10 cellular contexts compared by ENCODE assay signal in genomic region chr19:3852614-3853254, GRCh38. TPM values are rescaled to one million over a fixed set of nuclear protein-coding genes. Genes with fewer than 3 reads are reported as not detected.
DNase-seq lines count a peak whose midpoint lies in the region; ATAC-seq and TF ChIP-seq lines count a peak whose summit lies in the region.
"Had no signal": no experiment of that assay in that cellular context is flagged by ENCODE, and none has a peak within 500 bp of the region (broad histone marks: within the 10 kb centered on the region; RNA-seq: fewer than 3 reads in every experiment).

No MANE protein-coding gene starts in this region.

- BruUV-seq in MCF 10A (replicated peaks; lab: Mats Ljungman, UMichigan) = no TSS peak

- peak; percentile 26 for ATAC-seq in memory B cell (ENCODE audit: low read depth)
- no peak for ATAC-seq in GM21423 (IDR thresholded peaks at IDR 0.05; ENCODE audit: unreplicated experiment)

- H3K9me3 Mint-ChIP-seq in MCF 10A (ENCODE audit: unreplicated experiment) (no peaks in the 10 kb centered on the region), memory B cell (peaks cover 4% of the 10 kb centered on the region)
- H3K9me3 Mint-ChIP-seq in activated naive CD4-positive, alpha-beta T cell treated with anti-CD3 and anti-CD28 coated beads for 36 hours = peaks cover 15% of the 10 kb centered on the region

- H3K27me3 Mint-ChIP-seq in MCF 10A (ENCODE audit: insufficient read depth, unreplicated experiment) (peaks cover 53% of the 10 kb centered on the region), memory B cell (no peaks in the 10 kb centered on the region)
- H3K27me3 Mint-ChIP-seq in activated naive CD4-positive, alpha-beta T cell treated with anti-CD3 and anti-CD28 coated beads for 36 hours (ENCODE audit: low read depth) = no peaks in the 10 kb centered on the region

- H3K27ac ChIP-seq in breast epithelium = no peak overlapping the region

- no peaks in the 10 kb centered on the region for H3K27me3 ChIP-seq in breast epithelium

- peaks cover 16 to 28% of the 10 kb centered on the region in 2 donors for H3K9me3 ChIP-seq in breast epithelium

- TF ChIP-seq POLR2A in breast epithelium (IDR thresholded peaks at IDR 0.05) = no peak

- POLR2A ChIA-PET in MCF 10A (lab: Yijun Ruan, JAX) = interaction anchor here (0.7 to 2.1 kb wide), 5 partner anchors 116 to 453 kb away, joined by 3 to 11 read pairs (median 4); partner anchors contain the start of genes DAPK3 and EEF2

- H3K4me3 Mint-ChIP-seq in MCF 10A (ENCODE audit: unreplicated experiment) = no peak overlapping the region
- no peak overlapping the region for H3K4me3 Mint-ChIP-seq in activated naive CD4-positive, alpha-beta T cell treated with anti-CD3 and anti-CD28 coated beads for 36 hours
- H3K4me3 Mint-ChIP-seq in memory B cell = no peak overlapping the region

- intact Hi-C loops in MCF 10A (cut with micrococcal nuclease) = loop anchor here (1.0 to 5.0 kb wide), 3 partner anchors 116 to 350 kb away; no protein-coding TSS in a partner anchor
- intact Hi-C loops in breast epithelium (cut with DNase I; ENCODE audit: low total_unique reads) = no loop called here
- intact Hi-C loops in activated naive CD4-positive, alpha-beta T cell treated with anti-CD3 and anti-CD28 coated beads for 36 hours (cut with micrococcal nuclease) = no loop called here
- intact Hi-C loops in posterior cingulate gyrus (cut with DNase I) = no loop called here

- TF ChIP-seq CTCF in MCF 10A (IDR thresholded peaks at IDR 0.05; ENCODE audit: unreplicated experiment) (peak; percentile 62), breast epithelium (IDR thresholded peaks at IDR 0.05) (no peak)

- H3K4me3 ChIP-seq in breast epithelium = no peak overlapping the region

- peak; percentile 99 for DNase-seq in MCF 10A (ENCODE audit: unreplicated experiment)
- no peak for DNase-seq in breast epithelium (ENCODE audit: low spot score in 2 of 2)
- peak; percentile 97 for DNase-seq in NCI-H226
- DNase-seq in activated naive CD4-positive, alpha-beta T cell treated with anti-CD3 and anti-CD28 coated beads for 36 hours = peak; percentile 15
- DNase-seq in memory B cell (ENCODE audit: low spot score in 2 of 2) = peak in 1 of 2 donors; percentile 35
- no peak for DNase-seq in posterior cingulate gyrus
- DNase-seq in NCI-H1048 (lab: John Stamatoyannopoulos, UW) = no peak

- peaks cover 9% of the 10 kb centered on the region for H3K4me1 Mint-ChIP-seq in MCF 10A (ENCODE audit: insufficient read depth, unreplicated experiment)
- H3K4me1 Mint-ChIP-seq in activated naive CD4-positive, alpha-beta T cell treated with anti-CD3 and anti-CD28 coated beads for 36 hours (ENCODE audit: low read depth) = no peaks in the 10 kb centered on the region
- H3K4me1 Mint-ChIP-seq in memory B cell = peaks cover 13% of the 10 kb centered on the region

- no peaks in the 10 kb centered on the region for H3K36me3 ChIP-seq in breast epithelium

- CTCF ChIA-PET in MCF 10A (lab: Yijun Ruan, JAX) = interaction anchor here (0.6 to 1.7 kb wide), 6 partner anchors 10 to 135 kb away, joined by 3 to 14 read pairs (median 4); no protein-coding TSS in a partner anchor
- CTCF ChIA-PET in activated naive CD4-positive, alpha-beta T cell treated with anti-CD3 and anti-CD28 coated beads for 36 hours (lab: Charles Lee) = no interaction called here

- H3K36me3 Mint-ChIP-seq in MCF 10A (ENCODE audit: insufficient read depth, unreplicated experiment) (peaks cover 5% of the 10 kb centered on the region), memory B cell (peaks cover 4% of the 10 kb centered on the region)
- H3K36me3 Mint-ChIP-seq in activated naive CD4-positive, alpha-beta T cell treated with anti-CD3 and anti-CD28 coated beads for 36 hours (ENCODE audit: low read depth) = peaks cover 6% of the 10 kb centered on the region

- no peaks in the 10 kb centered on the region for H3K4me1 ChIP-seq in breast epithelium

- no peak overlapping the region for H3K27ac Mint-ChIP-seq in MCF 10A (ENCODE audit: low read depth, unreplicated experiment)
- H3K27ac Mint-ChIP-seq in activated naive CD4-positive, alpha-beta T cell treated with anti-CD3 and anti-CD28 coated beads for 36 hours = no peak overlapping the region
- no peak overlapping the region for H3K27ac Mint-ChIP-seq in memory B cell

RNA-seq across cellular contexts. Expression of gene ZFR2, which starts 16.1 kb away (rescaled TPM):
- total RNA-seq in MCF 10A (2022) = not detected in 2 replicates
- total RNA-seq in breast epithelium = under 1 TPM in 1 of 3 donors, not detected in 2; 0.98 TPM
- total RNA-seq in activated naive CD4-positive, alpha-beta T cell treated with anti-CD3 and anti-CD28 coated beads for 36 hours = under 1 TPM in 1 of 2 experiments, not detected in 1; 0.27 TPM
- total RNA-seq: urinary bladder had no signal

RNA-seq across cellular contexts. Expression of gene ATCAY, which starts 27.8 kb away (rescaled TPM):
- total RNA-seq in MCF 10A (2022) = not detected in 2 replicates
- total RNA-seq in breast epithelium = under 1 TPM in 1 of 3 donors, not detected in 2; 0.73 TPM
- under 1 TPM in 1 of 2 experiments, not detected in 1; 0.07 TPM for total RNA-seq in activated naive CD4-positive, alpha-beta T cell treated with anti-CD3 and anti-CD28 coated beads for 36 hours
- total RNA-seq: dermis microvascular lymphatic vessel endothelial cell had no signal

Comparison
In these comparisons a context has a peak if more than half of its experiments do, and no peak if none do; other contexts are left out.
1. DNase-seq: peak in MCF 10A (single experiment), NCI-H226 (single experiment) and activated naive CD4-positive, alpha-beta T cell treated with anti-CD3 and anti-CD28 coated beads for 36 hours (single experiment); none in breast epithelium (0 of 2), posterior cingulate gyrus (0 of 10) and NCI-H1048 (single experiment).